7 cellular contexts compared by ENCODE assay signal in the genomic region with DNA sequence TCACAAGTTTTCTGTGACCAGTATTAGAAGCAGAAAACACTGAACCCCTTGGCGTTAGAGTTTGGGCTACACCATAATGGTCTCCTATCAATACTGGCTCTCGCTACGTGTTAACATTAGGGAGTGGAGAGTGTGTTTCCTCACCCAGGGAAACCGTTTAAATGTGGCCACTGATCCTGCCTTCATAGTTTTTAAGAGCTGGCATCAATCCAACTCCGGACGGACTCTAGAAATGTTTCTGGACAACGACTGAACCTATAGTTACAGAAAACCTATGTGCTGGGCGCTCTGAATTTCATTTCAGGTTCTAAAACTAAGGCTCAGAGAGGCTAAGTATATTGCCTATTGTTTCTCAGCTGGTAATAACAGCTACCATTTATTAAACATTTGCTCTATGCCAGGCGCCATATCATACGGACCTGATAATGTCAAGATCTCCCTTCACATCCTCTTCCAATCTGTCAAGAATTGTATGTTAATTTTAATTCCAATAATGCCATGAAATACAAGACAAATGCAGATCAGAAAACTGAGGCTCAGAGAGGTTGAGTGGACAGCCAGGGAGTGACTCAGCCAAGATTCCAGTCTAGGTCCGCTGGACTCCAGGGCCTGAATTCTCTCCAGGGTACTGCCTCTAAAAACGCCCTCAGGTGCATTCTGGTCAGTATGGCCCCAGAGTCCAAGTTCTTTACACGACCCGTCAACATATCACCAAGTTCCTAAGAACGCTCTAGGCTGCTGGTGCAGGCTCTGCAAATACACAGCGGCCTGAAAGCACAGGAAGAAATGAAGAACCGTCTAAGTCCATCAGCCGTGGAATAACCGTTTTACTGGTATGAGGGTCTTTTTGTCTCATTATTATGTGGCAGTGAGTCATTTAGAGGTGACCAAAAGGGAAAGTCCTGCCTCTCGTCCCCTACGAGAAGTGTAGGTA. TPM values are rescaled to one million over a fixed set of nuclear protein-coding genes. Genes with fewer than 3 reads are reported as not detected.
DNase-seq lines count a peak whose midpoint lies in the region; ATAC-seq, FAIRE-seq and TF ChIP-seq lines count a peak whose summit lies in the region.

No MANE protein-coding gene starts in this region.

- H3K79me2 ChIP-seq in GM12878 (ENCODE audit: control insufficient read depth, insufficient read depth, low read length), result peaks cover 44% of the 10 kb centered on the region
- peaks cover 33% of the 10 kb centered on the region for H3K79me2 ChIP-seq in keratinocyte (ENCODE audit: control insufficient read depth, insufficient read depth, low read length)

- intact Hi-C loops in GM12878 (cut with micrococcal nuclease; ENCODE audit: unreplicated experiment), result loop anchor here (5.0 kb wide), 1 partner anchor 1635 kb away; a partner anchor contains a TSS

- peak overlapping the region; percentile 98 to 99 for H3K4me3 Mint-ChIP-seq in stimulated activated naive B cell treated with anti-CD40 and anti-IgM and Interleukin-4, amounts not matched to agents 10 μg/mL and 1 μg/mL and 100 μg/mL, for 72 hours

- H3K9ac ChIP-seq in GM12878 (ENCODE audit: control insufficient read depth, insufficient read depth, low read length), result peak overlapping the region; percentile 78
- peak overlapping the region; percentile 95 for H3K9ac ChIP-seq in keratinocyte (ENCODE audit: control insufficient read depth, extremely low read depth, insufficient read depth, low read length)

- ATAC-seq in GM12878, result no peak
- no peak for ATAC-seq in stimulated activated naive B cell treated with anti-CD40 and anti-IgM and Interleukin-4, amounts not matched to agents 10 μg/mL and 1 μg/mL and 100 μg/mL, for 72 hours (replicated peaks)

- TF ChIP-seq CTCF in LNCaP clone FGC (IDR thresholded peaks at IDR 0.05; ENCODE audit: control insufficient read depth, extremely low read depth, insufficient read depth) (no peak), GM12878 (IDR thresholded peaks at IDR 0.05 in 2 of 3, conservative IDR thresholded peaks at IDR 0.05 in 1 of 3; ENCODE audit: control insufficient read depth in 2 of 3, extremely low read depth in 1 of 3, insufficient read depth in 1 of 3, low read depth in 3 of 3, low read length in 3 of 3) (no peak), keratinocyte (optimal IDR thresholded peaks at IDR 0.05 in 1 of 3, IDR thresholded peaks at IDR 0.05 in 1 of 3, conservative IDR thresholded peaks at IDR 0.05 in 1 of 3; ENCODE audit: extremely low read depth in 1 of 3, insufficient read depth in 2 of 3, low read length in 3 of 3) (no peak)

- FAIRE-seq in GM12891 (lab: Jason Lieb, UNC) (peak; percentile 50), GM12878 (lab: Jason Lieb, UNC) (peak; percentile 49), keratinocyte (lab: Jason Lieb, UNC) (no peak)

- H3K27ac Mint-ChIP-seq in stimulated activated naive B cell treated with anti-CD40 and anti-IgM and Interleukin-4, amounts not matched to agents 10 μg/mL and 1 μg/mL and 100 μg/mL, for 72 hours, result peak overlapping the region; percentile 100

- BruUV-seq in GM12878 (replicated peaks; lab: Mats Ljungman, UMichigan), result TSS peak; percentile 95

- in situ Hi-C loops in GM12878 (cut with MboI), result no loop called here

- H3K9me3 ChIP-seq in GM12878 (replicated peaks; ENCODE audit: control insufficient read depth, insufficient read depth, low read length) (no peaks in the 10 kb centered on the region; the same call in 2 of the 3 replicates), keratinocyte (ENCODE audit: control insufficient read depth, low read depth, low read length) (no peaks in the 10 kb centered on the region)

- H3K27me3 ChIP-seq in GM12878 (replicated peaks in 1 of 2; ENCODE audit: control insufficient read depth in 2 of 2, insufficient read depth in 2 of 2, low read length in 1 of 2), result no peaks in the 10 kb centered on the region
- H3K27me3 ChIP-seq in keratinocyte (ENCODE audit: control insufficient read depth, extremely low read depth, insufficient read depth, low read length), result no peaks in the 10 kb centered on the region

- no peaks in the 10 kb centered on the region for H3K27me3 Mint-ChIP-seq in stimulated activated naive B cell treated with anti-CD40 and anti-IgM and Interleukin-4, amounts not matched to agents 10 μg/mL and 1 μg/mL and 100 μg/mL, for 72 hours

- TF ChIP-seq RAD21 in GM12878 (IDR thresholded peaks at IDR 0.05; ENCODE audit: insufficient read depth, low read depth, low read length), result no peak

- H3K9me1 ChIP-seq in keratinocyte (ENCODE audit: control insufficient read depth, extremely low read depth, insufficient read depth, low read length), result no peaks in the 10 kb centered on the region

- POLR2A ChIA-PET in GM12878 (lab: Charles Lee), result interaction anchor here (0.5 to 4.8 kb wide), 10 partner anchors 10 to 1195 kb away, joined by 3 to 38 read pairs (median 4); no protein-coding TSS in a partner anchor

- H3K4me3 ChIP-seq in LNCaP clone FGC (ENCODE audit: low read depth, low read length) (peak overlapping the region; percentile 75), GM12878 (peak overlapping the region; percentile 71), keratinocyte (ENCODE audit: control insufficient read depth in 2 of 3, extremely low read depth in 1 of 3, insufficient read depth in 2 of 3, low read depth in 1 of 3, low read length in 3 of 3) (peak overlapping the region; percentile 76 to 93 (median 78))

- H3K27ac ChIP-seq in GM12878 (ENCODE audit: control insufficient read depth, insufficient read depth), result peak overlapping the region; percentile 91
- peak overlapping the region; percentile 95 for H3K27ac ChIP-seq in keratinocyte (ENCODE audit: control insufficient read depth, insufficient read depth, low read length)

- RAD21 ChIA-PET in GM12878 (lab: Charles Lee; ENCODE audit: unreplicated experiment), result interaction anchor here (0.6 to 3.4 kb wide), 15 partner anchors 8 to 315 kb away, joined by 3 to 28 read pairs (median 3); no protein-coding TSS in a partner anchor

- H3K36me3 ChIP-seq in GM12878 (ENCODE audit: control insufficient read depth in 2 of 2, insufficient read depth in 2 of 2, low read length in 1 of 2), result no peaks in the 10 kb centered on the region
- H3K36me3 ChIP-seq in keratinocyte (ENCODE audit: control insufficient read depth in 2 of 2, extremely low read depth in 1 of 2, insufficient read depth in 2 of 2, low read length in 2 of 2), result peaks cover 0 to 3% of the 10 kb centered on the region in 2 experiments

- DNase-seq in GM12891 (ENCODE audit: insufficient read length, low spot score) (no peak), LNCaP clone FGC (ENCODE audit: low read depth) (no peak), GM12878 (ENCODE audit: low read depth, low spot score) (peak; percentile 84), keratinocyte (ENCODE audit: low read depth, low spot score) (no peak)
- DNase-seq in stimulated activated naive B cell treated with anti-CD40 and anti-IgM and Interleukin-4, amounts not matched to agents 10 μg/mL and 1 μg/mL and 100 μg/mL, for 72 hours, result no peak
- no peak for DNase-seq in stimulated activated CD4-positive, alpha-beta T cell treated with anti-CD3 and anti-CD28 coated beads, Interleukin-4, amount 100 ng/mL, for 4 hours
- DNase-seq in stimulated activated CD4-positive, alpha-beta T cell treated with anti-CD3 and anti-CD28 coated beads, Interleukin-2, amount 100 ng/mL, for 48 hours, result no peak

- H3K4me1 ChIP-seq in GM12878 (ENCODE audit: control insufficient read depth, insufficient read depth, low read length) (peaks cover 29% of the 10 kb centered on the region), keratinocyte (ENCODE audit: control insufficient read depth, extremely low read depth, insufficient read depth, low read length) (peaks cover 34% of the 10 kb centered on the region)

- peak overlapping the region; percentile 75 for H3K4me2 ChIP-seq in GM12878 (ENCODE audit: control insufficient read depth, insufficient read depth)
- peak overlapping the region; percentile 91 for H3K4me2 ChIP-seq in keratinocyte (ENCODE audit: control insufficient read depth, extremely low read depth, insufficient read depth, low read depth, low read length)

- SMC1A ChIA-PET in GM12878 (lab: Charles Lee; ENCODE audit: uncharacterized antibody, unreplicated experiment), result interaction anchor here (0.8 to 3.8 kb wide), 8 partner anchors 8 to 154 kb away, joined by 3 to 23 read pairs (median 7); no protein-coding TSS in a partner anchor

- peaks cover 35 to 67% of the 10 kb centered on the region in 2 donors for H3K4me1 Mint-ChIP-seq in stimulated activated naive B cell treated with anti-CD40 and anti-IgM and Interleukin-4, amounts not matched to agents 10 μg/mL and 1 μg/mL and 100 μg/mL, for 72 hours

- peak; percentile 80 to 97 for TF ChIP-seq EP300 in GM12878 (IDR thresholded peaks at IDR 0.05; ENCODE audit: borderline replicate concordance in 1 of 2, control insufficient read depth in 1 of 2, low read depth in 2 of 2, low read length in 2 of 2)

- whole genome bisulfite sequencing in GM12878 (ENCODE audit: insufficient coverage, insufficient replicate concordance, low lambda C conversion rate, missing lambda C conversion rate), result 4% methylated on average over 21 of the region's 21 CpGs

- TF ChIP-seq POLR2A in GM12891 (IDR thresholded peaks at IDR 0.05; ENCODE audit: low read depth, low read length) (no peak; the same call in 1 of the 2 replicates), GM12878 (IDR thresholded peaks at IDR 0.05; ENCODE audit: low read depth, low read length) (no peak)

- CTCF ChIA-PET in GM12878 (lab: Yijun Ruan, JAX), result interaction anchor here (0.8 to 3.3 kb wide), 4 partner anchors 12 to 89 kb away, joined by 3 to 12 read pairs (median 4); no protein-coding TSS in a partner anchor

- no peaks in the 10 kb centered on the region for H3K9me3 Mint-ChIP-seq in stimulated activated naive B cell treated with anti-CD40 and anti-IgM and Interleukin-4, amounts not matched to agents 10 μg/mL and 1 μg/mL and 100 μg/mL, for 72 hours

- dilution Hi-C loops in keratinocyte (cut with MboI; ENCODE audit: extremely low pct_ligation_motif_present, low sequenced_read_pairs), result no loop called here

- no peaks in the 10 kb centered on the region; the same call in 1 of the 2 replicates for H4K20me1 ChIP-seq in GM12878 (ENCODE audit: control insufficient read depth, insufficient read depth)
- peaks cover 4% of the 10 kb centered on the region for H4K20me1 ChIP-seq in keratinocyte (ENCODE audit: control insufficient read depth, extremely low read depth, insufficient read depth, low read length)

- H3K36me3 Mint-ChIP-seq in stimulated activated naive B cell treated with anti-CD40 and anti-IgM and Interleukin-4, amounts not matched to agents 10 μg/mL and 1 μg/mL and 100 μg/mL, for 72 hours, result peaks cover 9 to 21% of the 10 kb centered on the region in 2 donors

- H2AFZ ChIP-seq in GM12878 (ENCODE audit: control insufficient read depth, low read depth, low read length), result peak overlapping the region; percentile 59
- H2AFZ ChIP-seq in keratinocyte (ENCODE audit: control insufficient read depth, low read length), result peak overlapping the region; percentile 78

RNA-seq across cellular contexts. Expression of a gene that starts 0.9 kb away (rescaled TPM):
- polyA plus RNA-seq in GM12891 (2012; ENCODE audit: low read depth, missing spikeins), result 31.3 TPM
- total RNA-seq in GM12878 (2013; cell fraction: nucleolus; rRNA removed), result 265 and 317 TPM in 2 replicates
- total RNA-seq in GM12878 (2014; rRNA removed) (43.5 and 47.9 TPM in 2 replicates), GM12878 (2014; rRNA removed; fragmentation: Illumina TruSeq; extraction: Trizol) (41.2 and 44.3 TPM in 2 replicates), GM12878 (2021) (86.0 and 87.6 TPM in 2 replicates)
- polyA plus RNA-seq in GM12878 (2011; ENCODE audit: low read depth), result 59.0 TPM
- polyA plus RNA-seq in GM12878 (2011; rRNA removed) (43.8 and 53.0 TPM in 2 replicates), GM12878 (2014; fragmentation: Illumina TruSeq; extraction: Trizol) (51.8 and 64.0 TPM in 2 replicates), GM12878 (2014; fragmentation: Nextera tagmentation; extraction: Ambion mirVana) (10 to 100 TPM; 11.0 to 14.8 TPM), GM12878 (2014; rRNA removed) (60.5 and 62.4 TPM in 2 replicates), GM12878 (2016; fragmentation: Nextera tagmentation; extraction: Ambion mirVana) (10 to 100 TPM; 60.7 to 68.0 TPM), keratinocyte (17.4 to 26.9 TPM (median 20.0 TPM) in 3 replicates)
- polyA plus RNA-seq in GM12878 (2011; cell fraction: cytosol; rRNA removed), result 45.7 and 51.0 TPM in 2 replicates
- polyA plus RNA-seq in GM12878 (2011; cell fraction: nucleus; rRNA removed), result 190 and 214 TPM in 2 replicates
- 46.8 and 57.2 TPM in 2 replicates for polyA plus RNA-seq in GM12878 (2012)
- polyA minus RNA-seq in GM12878 (2011; rRNA and poly(A)+ RNA removed), result 71.8 and 76.1 TPM in 2 replicates
- polyA minus RNA-seq in GM12878 (2011; cell fraction: cytosol; rRNA and poly(A)+ RNA removed), result 17.2 and 23.4 TPM in 2 replicates
- polyA minus RNA-seq in GM12878 (2011; cell fraction: nucleus; rRNA and poly(A)+ RNA removed), result 55.7 and 92.0 TPM in 2 replicates
- 18.6 TPM for polyA plus RNA-seq in keratinocyte (2011; ENCODE audit: low read depth)
- polyA plus RNA-seq in keratinocyte (2011; cell fraction: cytosol; rRNA removed), result 11.3 and 12.5 TPM in 2 replicates
- 79.7 and 80.6 TPM in 2 replicates for polyA plus RNA-seq in keratinocyte (2011; cell fraction: nucleus; rRNA removed)
- polyA plus RNA-seq in keratinocyte (2012; ENCODE audit: low replicate concordance), result 15.0 and 23.6 TPM in 2 replicates
- 28.1 to 42.9 TPM (median 34.5 TPM) in 3 replicates for polyA minus RNA-seq in keratinocyte
- polyA minus RNA-seq in keratinocyte (2011; cell fraction: cytosol; rRNA and poly(A)+ RNA removed), result 19.4 TPM
- 34.2 and 62.1 TPM in 2 replicates for polyA minus RNA-seq in keratinocyte (2011; cell fraction: nucleus; rRNA and poly(A)+ RNA removed)
